ENCODE assay signal across 3 cellular contexts in genomic region chr3:83195243-83195642, GRCh38.
"Had no signal": no experiment of that assay in that cellular context is flagged by ENCODE, and none has a peak within 500 bp of the region (broad histone marks: within the 10 kb centered on the region; RNA-seq: fewer than 3 reads in every experiment).

No MANE protein-coding gene starts in this region.

- DNase-seq: GDM1, GF-D8 had no signal

- H3K4me3 ChIP-seq: GM12878 had no signal
